Comparison of ENCODE assay signal across 20 cellular contexts in the genomic region with DNA sequence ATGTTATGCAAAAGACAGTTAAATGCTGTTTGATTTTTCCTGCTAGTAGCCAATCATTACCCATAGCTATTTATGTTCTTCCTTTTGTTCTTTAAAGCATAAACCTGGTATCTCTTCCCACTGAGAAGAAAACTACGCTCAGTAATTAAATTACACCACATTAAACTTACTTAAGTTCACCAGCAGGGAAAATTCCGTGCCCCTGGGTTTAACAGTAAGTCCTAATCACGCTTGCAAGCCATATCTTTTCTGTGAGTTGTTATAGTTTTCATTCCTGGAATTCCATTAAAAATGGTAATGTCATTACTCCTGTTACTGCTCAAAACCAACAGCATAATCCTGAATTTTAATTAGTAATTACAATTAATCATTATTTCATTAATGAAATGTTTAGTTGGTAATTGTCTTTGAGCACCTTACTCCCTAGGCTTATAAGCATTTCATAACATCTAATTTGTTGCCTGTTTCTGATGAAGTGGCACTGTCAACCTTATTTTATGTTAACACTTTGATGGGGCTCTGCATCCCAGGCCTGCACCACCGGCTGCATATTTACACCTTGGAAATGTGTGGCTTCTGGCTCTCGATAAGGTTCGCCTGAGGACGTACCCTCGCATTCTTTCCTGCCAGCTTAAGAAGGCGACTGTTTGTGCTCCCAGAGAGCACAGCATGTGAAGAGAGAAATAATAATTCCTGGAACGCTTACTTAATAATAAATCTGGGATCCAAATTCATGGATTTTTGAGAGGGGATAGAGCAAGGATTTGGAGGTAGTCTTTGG.
DNase-seq lines count a peak whose midpoint lies in the region; ATAC-seq and TF ChIP-seq lines count a peak whose summit lies in the region.
"Had no signal": no experiment of that assay in that cellular context is flagged by ENCODE, and none has a peak within 500 bp of the region (broad histone marks: within the 10 kb centered on the region; RNA-seq: fewer than 3 reads in every experiment).

No MANE protein-coding gene starts in this region.

- no peak overlapping the region for H3K9ac ChIP-seq in NT2/D1 (ENCODE audit: insufficient read length, low read depth)
- H3K9ac ChIP-seq in Karpas-422 (ENCODE audit: low read length): no peak overlapping the region
- H3K9ac ChIP-seq: BLaER1 treated with 17β-estradiol and CSF1 and Interleukin-3, amounts not matched to agents 10 nM and 100 nM had no signal

- intact Hi-C loops in activated CD4-positive, alpha-beta T cell treated with anti-CD3 and anti-CD28 coated beads for 36 hours (cut with DNase I, micrococcal nuclease): loop anchor here in 1 of 2 experiments (5.0 kb wide), 1 partner anchor 601 kb away; no protein-coding TSS in a partner anchor

- H3K4me2 ChIP-seq in Karpas-422 (ENCODE audit: low read depth, low read length, poor library complexity, severe bottlenecking): no peak overlapping the region

- DNase-seq in H7 (peak; percentile 12), NT2/D1 (ENCODE audit: low read depth, low spot score) (peak; percentile 20), fibroblast of the conjunctiva (ENCODE audit: low read depth) (peak; percentile 17), osteocyte (ENCODE audit: extremely low spot score, unreplicated experiment) (no peak), Karpas-422 (no peak), dermis blood vessel endothelial cell (no peak)
- no peak for DNase-seq in activated CD4-positive, alpha-beta T cell treated with anti-CD3 and anti-CD28 coated beads for 36 hours
- DNase-seq: activated CD8-positive, alpha-beta memory T cell treated with anti-CD3 and anti-CD28 coated beads, Interleukin-2, amount 10 ng/mL, durations not matched to agents 7 days and 5 days; activated effector memory CD4-positive, alpha-beta T cell treated with anti-CD3 and anti-CD28 coated beads, Interleukin-2, amount 50 U/mL, for 16 hours; effector CD8-positive, alpha-beta T cell; GOT3; MG63; NCI-H187 treated with DMSO at 0.1 percent for 48 hours; nucleus accumbens; stimulated activated CD4-positive, alpha-beta T cell treated with anti-CD3 and anti-CD28 coated beads, Interleukin-4, amount 100 ng/mL, for 4 hours; SW 1271; transverse colon had no signal

- no peaks in the 10 kb centered on the region for H3K36me3 Mint-ChIP-seq in osteocyte (ENCODE audit: unreplicated experiment)
- H3K36me3 Mint-ChIP-seq in activated CD4-positive, alpha-beta T cell treated with anti-CD3 and anti-CD28 coated beads for 36 hours (ENCODE audit: low read depth): no peaks in the 10 kb centered on the region
- H3K36me3 Mint-ChIP-seq: activated CD8-positive, alpha-beta memory T cell treated with anti-CD3 and anti-CD28 coated beads, Interleukin-2, amount 10 ng/mL, durations not matched to agents 7 days and 5 days had no signal

- no peaks in the 10 kb centered on the region for H3K9me3 Mint-ChIP-seq in osteocyte (ENCODE audit: unreplicated experiment)
- no peaks in the 10 kb centered on the region for H3K9me3 Mint-ChIP-seq in activated CD4-positive, alpha-beta T cell treated with anti-CD3 and anti-CD28 coated beads for 36 hours (ENCODE audit: low read depth)

- H3K4me1 Mint-ChIP-seq in osteocyte (ENCODE audit: unreplicated experiment): peaks cover 65% of the 10 kb centered on the region
- peaks cover 6% of the 10 kb centered on the region for H3K4me1 Mint-ChIP-seq in activated CD4-positive, alpha-beta T cell treated with anti-CD3 and anti-CD28 coated beads for 36 hours
- H3K4me1 Mint-ChIP-seq: activated CD8-positive, alpha-beta memory T cell treated with anti-CD3 and anti-CD28 coated beads, Interleukin-2, amount 10 ng/mL, durations not matched to agents 7 days and 5 days had no signal

- H3K27ac Mint-ChIP-seq in osteocyte (ENCODE audit: unreplicated experiment): peak overlapping the region; percentile 49
- H3K27ac Mint-ChIP-seq in activated CD4-positive, alpha-beta T cell treated with anti-CD3 and anti-CD28 coated beads for 36 hours: no peak overlapping the region
- H3K27ac Mint-ChIP-seq: activated CD8-positive, alpha-beta memory T cell treated with anti-CD3 and anti-CD28 coated beads, Interleukin-2, amount 10 ng/mL, durations not matched to agents 7 days and 5 days had no signal

- TF ChIP-seq CTCF in osteocyte (IDR thresholded peaks at IDR 0.05): no peak

- no peaks in the 10 kb centered on the region for H3K27me3 ChIP-seq in H7 (ENCODE audit: control insufficient read depth, insufficient read depth, low read length)
- H3K27me3 ChIP-seq in NT2/D1 (ENCODE audit: insufficient read depth, insufficient read length): no peaks in the 10 kb centered on the region
- H3K27me3 ChIP-seq in Karpas-422 (ENCODE audit: low read length): 0 out of 2 replicates have a peak, but pooled peaks cover 2% of the 10 kb centered on the region
- H3K27me3 ChIP-seq: ascending aorta; BLaER1 treated with 17β-estradiol and CSF1 and Interleukin-3, amounts not matched to agents 10 nM and 100 nM; MG63; transverse colon had no signal

- H3K4me3 ChIP-seq in H7 (ENCODE audit: insufficient read depth, low read depth, low read length) (no peak overlapping the region), NT2/D1 (ENCODE audit: insufficient read length, low read depth) (no peak overlapping the region), Karpas-422 (ENCODE audit: low read length) (no peak overlapping the region)
- H3K4me3 ChIP-seq: ascending aorta; BLaER1 treated with 17β-estradiol and CSF1 and Interleukin-3, amounts not matched to agents 10 nM and 100 nM; MG63; transverse colon had no signal

- H3K4me3 Mint-ChIP-seq in osteocyte (ENCODE audit: unreplicated experiment): no peak overlapping the region
- H3K4me3 Mint-ChIP-seq in activated CD4-positive, alpha-beta T cell treated with anti-CD3 and anti-CD28 coated beads for 36 hours: no peak overlapping the region
- H3K4me3 Mint-ChIP-seq: activated CD8-positive, alpha-beta memory T cell treated with anti-CD3 and anti-CD28 coated beads, Interleukin-2, amount 10 ng/mL, durations not matched to agents 7 days and 5 days had no signal

- H3K36me3 ChIP-seq in H7 (replicated peaks; ENCODE audit: control insufficient read depth, insufficient read depth, low read length): no peaks in the 10 kb centered on the region
- no peaks in the 10 kb centered on the region for H3K36me3 ChIP-seq in NT2/D1 (ENCODE audit: insufficient read depth, insufficient read length, low read length)
- H3K36me3 ChIP-seq in Karpas-422 (ENCODE audit: insufficient read depth, low read length): no peaks in the 10 kb centered on the region
- H3K36me3 ChIP-seq: ascending aorta; BLaER1 treated with 17β-estradiol and CSF1 and Interleukin-3, amounts not matched to agents 10 nM and 100 nM; MG63; transverse colon had no signal

- H2AFZ ChIP-seq in Karpas-422 (ENCODE audit: low read length): no peak overlapping the region

- H3K4me1 ChIP-seq in NT2/D1 (ENCODE audit: insufficient read depth, insufficient read length) (no peaks in the 10 kb centered on the region), Karpas-422 (ENCODE audit: low read length) (peaks cover 15% of the 10 kb centered on the region)

- CTCF ChIA-PET in activated CD4-positive, alpha-beta T cell treated with anti-CD3 and anti-CD28 coated beads for 36 hours (lab: Charles Lee): interaction anchor here (0.6 to 1.0 kb wide), 3 partner anchors 37 to 131 kb away, joined by 3 to 6 read pairs (median 3); no protein-coding TSS in a partner anchor

- no peak overlapping the region for H3K27ac ChIP-seq in Karpas-422 (ENCODE audit: low read length)
- H3K27ac ChIP-seq: BLaER1 treated with 17β-estradiol and CSF1 and Interleukin-3, amounts not matched to agents 10 nM and 100 nM; transverse colon had no signal

- POLR2A ChIA-PET in activated CD4-positive, alpha-beta T cell treated with anti-CD3 and anti-CD28 coated beads for 36 hours (lab: Charles Lee): no interaction called here

- no peaks in the 10 kb centered on the region for H3K79me2 ChIP-seq in Karpas-422 (ENCODE audit: low read length)

- ATAC-seq in GM19395 (IDR thresholded peaks at IDR 0.05; ENCODE audit: unreplicated experiment): no peak
- ATAC-seq in activated CD4-positive, alpha-beta T cell treated with anti-CD3 and anti-CD28 coated beads for 36 hours: no peak
- ATAC-seq: activated CD8-positive, alpha-beta memory T cell treated with anti-CD3 and anti-CD28 coated beads, Interleukin-2, amount 10 ng/mL, durations not matched to agents 7 days and 5 days had no signal

- H3K9me3 ChIP-seq in NT2/D1 (ENCODE audit: insufficient read depth, low read length) (peaks cover 6% of the 10 kb centered on the region), Karpas-422 (ENCODE audit: low read length) (no peaks in the 10 kb centered on the region)
- H3K9me3 ChIP-seq: ascending aorta; BLaER1 treated with 17β-estradiol and CSF1 and Interleukin-3, amounts not matched to agents 10 nM and 100 nM; MG63; transverse colon had no signal

- no peaks in the 10 kb centered on the region for H3K27me3 Mint-ChIP-seq in osteocyte (ENCODE audit: unreplicated experiment)
- H3K27me3 Mint-ChIP-seq in activated CD4-positive, alpha-beta T cell treated with anti-CD3 and anti-CD28 coated beads for 36 hours: no peaks in the 10 kb centered on the region

- H3K9me2 ChIP-seq in Karpas-422 (replicated peaks; ENCODE audit: insufficient read depth, low read length): no peaks in the 10 kb centered on the region

- H4K20me1 ChIP-seq in Karpas-422 (ENCODE audit: insufficient read depth, low read depth, low read length): no peaks in the 10 kb centered on the region
- H4K20me1 ChIP-seq: BLaER1 treated with 17β-estradiol and CSF1 and Interleukin-3, amounts not matched to agents 10 nM and 100 nM had no signal

Comparison
In these comparisons a context has a peak if more than half of its experiments do, and no peak if none do; other contexts are left out.
1. DNase-seq: peak in H7 (single experiment), NT2/D1 (single experiment) and fibroblast of the conjunctiva (single experiment); none in osteocyte (single experiment), Karpas-422 (single experiment), dermis blood vessel endothelial cell (single experiment) and activated CD4-positive, alpha-beta T cell treated with anti-CD3 and anti-CD28 coated beads for 36 hours (single experiment).